14 cellular contexts compared by ENCODE assay signal in genomic region chr9:77661696-77662095, GRCh38. TPM values are rescaled to one million over a fixed set of nuclear protein-coding genes. Genes with fewer than 3 reads are reported as not detected.
DNase-seq lines count a peak whose midpoint lies in the region; ATAC-seq and TF ChIP-seq lines count a peak whose summit lies in the region.
"Had no signal": no experiment of that assay in that cellular context is flagged by ENCODE, and none has a peak within 500 bp of the region (broad histone marks: within the 10 kb centered on the region; RNA-seq: fewer than 3 reads in every experiment).

No MANE protein-coding gene starts in this region.

- no peak overlapping the region for H3K4me3 Mint-ChIP-seq in WTC11
- H3K4me3 Mint-ChIP-seq in nephron, result no peak overlapping the region
- H3K4me3 Mint-ChIP-seq: CD8-positive, alpha-beta memory T cell had no signal

- H3K4me3 ChIP-seq in Jurkat, Clone E6-1 (ENCODE audit: low read length), result no peak overlapping the region; the same call in 1 of the 2 replicates
- H3K4me3 ChIP-seq: A549, GM23248, HAP-1 had no signal

- ATAC-seq in WTC11 (no peak), GM18868 (IDR thresholded peaks at IDR 0.05; ENCODE audit: unreplicated experiment) (no peak), GM21515 (IDR thresholded peaks at IDR 0.05; ENCODE audit: unreplicated experiment) (no peak), GM18520 (IDR thresholded peaks at IDR 0.05; ENCODE audit: unreplicated experiment) (no peak)
- ATAC-seq: A549 had no signal

- H3K27me3 Mint-ChIP-seq in WTC11 (ENCODE audit: low read depth) (no peaks in the 10 kb centered on the region), nephron (ENCODE audit: low read depth) (no peaks in the 10 kb centered on the region)

- 0 out of 2 replicates have a peak overlapping the region, but pooled peaks have one; percentile 69 for H3K27ac Mint-ChIP-seq in WTC11
- peak overlapping the region in 2 of 3 experiments; percentile 64 to 68 for H3K27ac Mint-ChIP-seq in nephron
- H3K27ac Mint-ChIP-seq: CD8-positive, alpha-beta memory T cell had no signal

- H3K9me3 Mint-ChIP-seq in WTC11, result no peaks in the 10 kb centered on the region
- H3K9me3 Mint-ChIP-seq in nephron, result no peaks in the 10 kb centered on the region
- H3K9me3 Mint-ChIP-seq: CD8-positive, alpha-beta memory T cell had no signal

- CTCF ChIA-PET in WTC11 (lab: Charles Lee), result interaction anchor here (1.2 to 1.6 kb wide), 2 partner anchors 90 to 460 kb away, joined by 3 read pairs; no protein-coding TSS in a partner anchor

- TF ChIP-seq CTCF in WTC11 (IDR thresholded peaks at IDR 0.05) (no peak), nephron (IDR thresholded peaks at IDR 0.05; ENCODE audit: unreplicated experiment in 3 of 3) (no peak)

- DNase-seq in Jurkat, Clone E6-1 (ENCODE audit: low read depth, low spot score), result peak; percentile 62
- DNase-seq in WTC11 (ENCODE audit: low spot score), result no peak
- no peak for DNase-seq in UCSD-AML1 (lab: John Stamatoyannopoulos, UW; ENCODE audit: unreplicated experiment)
- DNase-seq: Caco-2; CD8-positive, alpha-beta memory T cell; GF-D8; GM23248; KBM-7 had no signal

- no peaks in the 10 kb centered on the region for H3K36me3 Mint-ChIP-seq in WTC11
- H3K36me3 Mint-ChIP-seq in nephron (ENCODE audit: low read depth), result no peaks in the 10 kb centered on the region
- H3K36me3 Mint-ChIP-seq: CD8-positive, alpha-beta memory T cell had no signal

- H3K4me1 Mint-ChIP-seq in WTC11 (peaks cover 8% of the 10 kb centered on the region), nephron (peaks cover 38% of the 10 kb centered on the region)

- POLR2A ChIA-PET in WTC11 (lab: Charles Lee), result no interaction called here

TF ChIP-seq in WTC11, 78 proteins besides CTCF, POLR2A, EP300 and RAD21:
- TF ChIP-seq SOX15 (CRISPR knock-in tag; IDR thresholded peaks at IDR 0.05), result no peak
TF ChIP-seq in WTC11: peak in this region for 0.

RNA-seq across cellular contexts. Expression of gene GNA14, which starts 13.6 kb away (rescaled TPM):
- polyA plus RNA-seq in Jurkat, Clone E6-1 (2012; ENCODE audit: insufficient read depth, insufficient read length), result not detected
- total RNA-seq in WTC11 (2021), result 20.4 to 26.7 TPM (median 21.0 TPM) in 3 replicates
- total RNA-seq: Caco-2; CD8-positive, alpha-beta memory T cell had no signal
- polyA plus RNA-seq: CD8-positive, alpha-beta memory T cell had no signal
